2 cellular contexts compared by ENCODE assay signal in genomic region chr9:120474579-120475243, GRCh38.
TF ChIP-seq lines count a peak whose summit lies in the region.

No MANE protein-coding gene starts in this region.

TF ChIP-seq in A549, 52 proteins besides CTCF, POLR2A, EP300 and RAD21 (continued from another document):
- TF ChIP-seq FOXS1 (CRISPR knock-in tag; IDR thresholded peaks at IDR 0.05) (no peak), HMGXB4 (CRISPR knock-in tag; IDR thresholded peaks at IDR 0.05; ENCODE audit: borderline replicate concordance) (no peak), E2F6 (IDR thresholded peaks at IDR 0.05; ENCODE audit: borderline replicate concordance, low read depth) (no peak), SMC3 (IDR thresholded peaks at IDR 0.05) (no peak)

TF ChIP-seq in K562, 482 proteins besides CTCF, POLR2A, EP300 and RAD21 (continued from another document):
- TF ChIP-seq, protein P1, sequence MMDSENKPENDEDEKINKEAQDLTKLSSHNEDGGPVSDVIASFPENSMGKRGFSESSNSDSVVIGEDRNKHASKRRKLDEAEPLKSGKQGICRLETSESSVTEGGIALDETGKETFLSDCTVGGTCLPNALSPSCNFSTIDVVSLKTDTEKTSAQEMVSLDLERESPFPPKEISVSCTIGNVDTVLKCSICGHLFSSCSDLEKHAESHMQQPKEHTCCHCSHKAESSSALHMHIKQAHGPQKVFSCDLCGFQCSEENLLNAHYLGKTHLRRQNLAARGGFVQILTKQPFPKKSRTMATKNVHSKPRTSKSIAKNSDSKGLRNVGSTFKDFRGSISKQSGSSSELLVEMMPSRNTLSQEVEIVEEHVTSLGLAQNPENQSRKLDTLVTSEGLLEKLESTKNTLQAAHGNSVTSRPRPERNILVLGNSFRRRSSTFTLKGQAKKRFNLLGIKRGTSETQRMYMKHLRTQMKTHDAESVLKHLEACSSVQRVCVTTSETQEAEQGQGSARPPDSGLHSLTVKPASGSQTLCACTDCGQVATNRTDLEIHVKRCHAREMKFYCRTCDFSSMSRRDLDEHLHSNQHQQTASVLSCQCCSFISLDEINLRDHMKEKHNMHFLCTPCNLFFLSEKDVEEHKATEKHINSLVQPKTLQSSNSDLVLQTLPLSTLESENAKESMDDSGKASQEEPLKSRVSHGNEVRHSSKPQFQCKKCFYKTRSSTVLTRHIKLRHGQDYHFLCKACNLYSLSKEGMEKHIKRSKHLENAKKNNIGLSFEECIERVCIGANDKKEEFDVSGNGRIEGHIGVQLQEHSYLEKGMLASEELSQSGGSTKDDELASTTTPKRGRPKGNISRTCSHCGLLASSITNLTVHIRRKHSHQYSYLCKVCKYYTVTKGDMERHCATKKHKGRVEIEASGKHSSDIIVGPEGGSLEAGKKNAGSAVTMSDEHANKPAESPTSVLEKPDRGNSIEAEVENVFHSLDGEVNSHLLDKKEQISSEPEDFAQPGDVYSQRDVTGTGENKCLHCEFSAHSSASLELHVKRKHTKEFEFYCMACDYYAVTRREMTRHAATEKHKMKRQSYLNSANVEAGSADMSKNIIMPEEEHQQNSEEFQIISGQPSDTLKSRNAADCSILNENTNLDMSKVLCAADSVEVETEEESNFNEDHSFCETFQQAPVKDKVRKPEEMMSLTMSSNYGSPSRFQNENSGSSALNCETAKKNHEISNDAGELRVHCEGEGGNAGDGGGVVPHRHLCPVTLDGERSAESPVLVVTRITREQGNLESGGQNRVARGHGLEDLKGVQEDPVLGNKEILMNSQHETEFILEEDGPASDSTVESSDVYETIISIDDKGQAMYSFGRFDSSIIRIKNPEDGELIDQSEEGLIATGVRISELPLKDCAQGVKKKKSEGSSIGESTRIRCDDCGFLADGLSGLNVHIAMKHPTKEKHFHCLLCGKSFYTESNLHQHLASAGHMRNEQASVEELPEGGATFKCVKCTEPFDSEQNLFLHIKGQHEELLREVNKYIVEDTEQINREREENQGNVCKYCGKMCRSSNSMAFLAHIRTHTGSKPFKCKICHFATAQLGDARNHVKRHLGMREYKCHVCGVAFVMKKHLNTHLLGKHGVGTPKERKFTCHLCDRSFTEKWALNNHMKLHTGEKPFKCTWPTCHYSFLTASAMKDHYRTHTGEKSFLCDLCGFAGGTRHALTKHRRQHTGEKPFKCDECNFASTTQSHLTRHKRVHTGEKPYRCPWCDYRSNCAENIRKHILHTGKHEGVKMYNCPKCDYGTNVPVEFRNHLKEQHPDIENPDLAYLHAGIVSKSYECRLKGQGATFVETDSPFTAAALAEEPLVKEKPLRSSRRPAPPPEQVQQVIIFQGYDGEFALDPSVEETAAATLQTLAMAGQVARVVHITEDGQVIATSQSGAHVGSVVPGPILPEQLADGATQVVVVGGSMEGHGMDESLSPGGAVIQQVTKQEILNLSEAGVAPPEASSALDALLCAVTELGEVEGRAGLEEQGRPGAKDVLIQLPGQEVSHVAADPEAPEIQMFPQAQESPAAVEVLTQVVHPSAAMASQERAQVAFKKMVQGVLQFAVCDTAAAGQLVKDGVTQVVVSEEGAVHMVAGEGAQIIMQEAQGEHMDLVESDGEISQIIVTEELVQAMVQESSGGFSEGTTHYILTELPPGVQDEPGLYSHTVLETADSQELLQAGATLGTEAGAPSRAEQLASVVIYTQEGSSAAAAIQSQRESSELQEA (IDR thresholded peaks at IDR 0.05; ENCODE audit: low read depth), result no peak
- TF ChIP-seq ZNF695 (CRISPR knock-in tag; IDR thresholded peaks at IDR 0.05) (no peak), HNRNPUL1 (IDR thresholded peaks at IDR 0.05; ENCODE audit: low read length) (no peak), NR1H2 (CRISPR knock-in tag; IDR thresholded peaks at IDR 0.05) (no peak), ZNF316 (IDR thresholded peaks at IDR 0.05) (no peak), CEBPG (CRISPR knock-in tag; IDR thresholded peaks at IDR 0.05) (peak; percentile 42; the same call in 1 of the 2 replicates), CEBPG (tag; conservative IDR thresholded peaks at IDR 0.05 in 1 of 2, IDR thresholded peaks at IDR 0.05 in 1 of 2) (peak; percentile 40 to 80; a peak in 3 of 4 replicates), SIN3A (IDR thresholded peaks at IDR 0.05; ENCODE audit: borderline replicate concordance in 2 of 2, control insufficient read depth in 1 of 2, low read depth in 2 of 2, low read length in 2 of 2) (no peak), POLR2B (IDR thresholded peaks at IDR 0.05; ENCODE audit: low read depth, partially characterized antibody) (no peak), ZNF143 (CRISPR knock-in tag; IDR thresholded peaks at IDR 0.05) (no peak), ATF3 (IDR thresholded peaks at IDR 0.05) (0 out of 2 replicates have a peak, but pooled peaks have one; percentile 11), ATF3 (CRISPR knock-in tag; conservative IDR thresholded peaks at IDR 0.05) (no peak), RB1 (IDR thresholded peaks at IDR 0.05; ENCODE audit: low read depth) (no peak), ZBTB7A (IDR thresholded peaks at IDR 0.05; ENCODE audit: borderline replicate concordance, control insufficient read depth, low read depth, low read length) (no peak)
- TF ChIP-seq, protein P2, sequence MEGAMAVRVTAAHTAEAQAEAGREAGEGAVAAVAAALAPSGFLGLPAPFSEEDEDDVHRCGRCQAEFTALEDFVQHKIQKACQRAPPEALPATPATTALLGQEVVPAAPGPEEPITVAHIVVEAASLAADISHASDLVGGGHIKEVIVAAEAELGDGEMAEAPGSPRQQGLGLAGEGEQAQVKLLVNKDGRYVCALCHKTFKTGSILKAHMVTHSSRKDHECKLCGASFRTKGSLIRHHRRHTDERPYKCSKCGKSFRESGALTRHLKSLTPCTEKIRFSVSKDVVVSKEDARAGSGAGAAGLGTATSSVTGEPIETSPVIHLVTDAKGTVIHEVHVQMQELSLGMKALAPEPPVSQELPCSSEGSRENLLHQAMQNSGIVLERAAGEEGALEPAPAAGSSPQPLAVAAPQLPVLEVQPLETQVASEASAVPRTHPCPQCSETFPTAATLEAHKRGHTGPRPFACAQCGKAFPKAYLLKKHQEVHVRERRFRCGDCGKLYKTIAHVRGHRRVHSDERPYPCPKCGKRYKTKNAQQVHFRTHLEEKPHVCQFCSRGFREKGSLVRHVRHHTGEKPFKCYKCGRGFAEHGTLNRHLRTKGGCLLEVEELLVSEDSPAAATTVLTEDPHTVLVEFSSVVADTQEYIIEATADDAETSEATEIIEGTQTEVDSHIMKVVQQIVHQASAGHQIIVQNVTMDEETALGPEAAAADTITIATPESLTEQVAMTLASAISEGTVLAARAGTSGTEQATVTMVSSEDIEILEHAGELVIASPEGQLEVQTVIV (CRISPR knock-in tag; IDR thresholded peaks at IDR 0.05; ENCODE audit: borderline replicate concordance), result no peak
